ENCODE assay signal across 33 cellular contexts in genomic region chr17:69188064-69188463, GRCh38. TPM values are rescaled to one million over a fixed set of nuclear protein-coding genes. Genes with fewer than 3 reads are reported as not detected.
"Had no signal": no experiment of that assay in that cellular context is flagged by ENCODE, and none has a peak within 500 bp of the region (broad histone marks: within the 10 kb centered on the region; RNA-seq: fewer than 3 reads in every experiment).

No MANE protein-coding gene starts in this region.

- H3K27ac ChIP-seq: adrenal gland, body of pancreas, WERI-Rb-1 had no signal

- FAIRE-seq: colon, frontal cortex had no signal

- DNase-seq: activated B cell treated with CpG ODN at 0.5 μM for 24 hours; activated CD4-positive, alpha-beta T cell treated with anti-CD3 and anti-CD28 coated beads for 48 hours; activated CD4-positive, alpha-beta T cell treated with anti-CD3 and anti-CD28 coated beads, Interleukin-2, amount 50 U/mL, for 1 hour; activated CD4-positive, alpha-beta T cell treated with anti-CD3 and anti-CD28 coated beads, Interleukin-2, amount 50 U/mL, for 48 hours; activated CD8-positive, alpha-beta memory T cell treated with anti-CD3 and anti-CD28 coated beads, Interleukin-2, amount 10 ng/mL, durations not matched to agents 7 days and 5 days; activated CD8-positive, alpha-beta memory T cell treated with anti-CD3 and anti-CD28 coated beads, Interleukin-2, amount 50 U/mL, for 4 hours; activated CD8-positive, alpha-beta T cell treated with anti-CD3 and anti-CD28 coated beads, Interleukin-2, amount 10 ng/mL, durations not matched to agents 7 days and 5 days; activated effector memory CD4-positive, alpha-beta T cell treated with anti-CD3 and anti-CD28 coated beads, Interleukin-2, amount 50 U/mL, for 16 hours; activated naive CD4-positive, alpha-beta T cell treated with anti-CD3 and anti-CD28 coated beads for 36 hours; activated naive CD8-positive, alpha-beta T cell treated with anti-CD3 and anti-CD28 coated beads for 36 hours; activated naive CD8-positive, alpha-beta T cell treated with anti-CD3 and anti-CD28 coated beads, Interleukin-2, amount 50 U/mL, for 24 hours; activated T-cell treated with anti-CD3 and anti-CD28 coated beads, Interleukin-2, amount 50 U/mL, for 1 hour; activated T-cell treated with anti-CD3 and anti-CD28 coated beads, Interleukin-2, amount 50 U/mL, for 48 hours; adrenal gland; amygdala; aorta; body of pancreas; caudate nucleus; cortex of kidney; dermis blood vessel endothelial cell; effector CD8-positive, alpha-beta T cell; foreskin fibroblast; head of caudate nucleus; T-helper 1 cell; T-helper 17 cell; T1000; WERI-Rb-1 had no signal

- H3K36me3 ChIP-seq: adrenal gland, WERI-Rb-1 had no signal

- H3K4me1 ChIP-seq: adrenal gland, body of pancreas had no signal

- H3K4me3 ChIP-seq: adrenal gland, body of pancreas had no signal

- ATAC-seq: activated CD4-positive, CD25-positive, alpha-beta regulatory T cell treated with anti-CD3 and anti-CD28 coated beads, Interleukin-2, amount 50 U/mL, for 24 hours; activated CD8-positive, alpha-beta memory T cell treated with anti-CD3 and anti-CD28 coated beads, Interleukin-2, amount 10 ng/mL, durations not matched to agents 7 days and 5 days; activated CD8-positive, alpha-beta T cell treated with anti-CD3 and anti-CD28 coated beads, Interleukin-2, amount 10 ng/mL, durations not matched to agents 7 days and 5 days; activated naive CD8-positive, alpha-beta T cell treated with anti-CD3 and anti-CD28 coated beads, Interleukin-2, amount 50 U/mL, for 24 hours; body of pancreas; esophagus mucosa; T-helper 17 cell had no signal

- H3K27me3 ChIP-seq: adrenal gland, body of pancreas had no signal

- H3K9me3 ChIP-seq: adrenal gland, body of pancreas had no signal

RNA-seq across cellular contexts. Expression of gene ABCA6, which starts 46.4 kb away (rescaled TPM):
- total RNA-seq: activated naive CD4-positive, alpha-beta T cell treated with anti-CD3 and anti-CD28 coated beads for 36 hours; activated T-helper 1 cell treated with anti-CD3 and anti-CD28 coated beads, Interleukin-12 subunit alpha, Interleukin-12 subunit beta, Interleukin-2, Interleukin-4 antibody, amounts not matched to agents 30 ng/mL and 10 ng/mL and 1 ng/mL, durations not matched to agents 14 hours and 24 hours and 36 hours; activated T-helper 2 cell treated with anti-CD3 and anti-CD28 coated beads, Interferon-gamma antibody, Interleukin-2, Interleukin-4, amounts not matched to agents 10 μg/mL and 5 μg/mL and 100 μg/mL, durations not matched to agents 14 hours and 24 hours and 36 hours had no signal
